ENCODE assay signal across 2 cellular contexts in genomic region chr20:46646659-46647380, GRCh38.
TF ChIP-seq lines count a peak whose summit lies in the region.

No MANE protein-coding gene starts in this region.

TF ChIP-seq in SK-N-SH, 30 proteins besides CTCF, POLR2A, EP300 and RAD21:
- peak; percentile 50; the same call in 1 of the 2 replicates for TF ChIP-seq MEF2A (IDR thresholded peaks at IDR 0.05; ENCODE audit: borderline replicate concordance, low read depth)
- TF ChIP-seq, protein P1, sequence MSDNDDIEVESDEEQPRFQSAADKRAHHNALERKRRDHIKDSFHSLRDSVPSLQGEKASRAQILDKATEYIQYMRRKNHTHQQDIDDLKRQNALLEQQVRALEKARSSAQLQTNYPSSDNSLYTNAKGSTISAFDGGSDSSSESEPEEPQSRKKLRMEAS (IDR thresholded peaks at IDR 0.05; ENCODE audit: low read depth), result no peak
- TF ChIP-seq, protein P2, sequence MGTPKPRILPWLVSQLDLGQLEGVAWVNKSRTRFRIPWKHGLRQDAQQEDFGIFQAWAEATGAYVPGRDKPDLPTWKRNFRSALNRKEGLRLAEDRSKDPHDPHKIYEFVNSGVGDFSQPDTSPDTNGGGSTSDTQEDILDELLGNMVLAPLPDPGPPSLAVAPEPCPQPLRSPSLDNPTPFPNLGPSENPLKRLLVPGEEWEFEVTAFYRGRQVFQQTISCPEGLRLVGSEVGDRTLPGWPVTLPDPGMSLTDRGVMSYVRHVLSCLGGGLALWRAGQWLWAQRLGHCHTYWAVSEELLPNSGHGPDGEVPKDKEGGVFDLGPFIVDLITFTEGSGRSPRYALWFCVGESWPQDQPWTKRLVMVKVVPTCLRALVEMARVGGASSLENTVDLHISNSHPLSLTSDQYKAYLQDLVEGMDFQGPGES (IDR thresholded peaks at IDR 0.05; ENCODE audit: low read depth, low read length), result no peak
- no peak for TF ChIP-seq ELF1 (IDR thresholded peaks at IDR 0.05)
- TF ChIP-seq SMC3 (IDR thresholded peaks at IDR 0.05; ENCODE audit: low read depth, low read length), result no peak
- no peak for TF ChIP-seq REST (IDR thresholded peaks at IDR 0.05; ENCODE audit: low read depth, low read length)
- no peak for TF ChIP-seq TEAD4 (IDR thresholded peaks at IDR 0.05; ENCODE audit: borderline replicate concordance, insufficient read depth)

TF ChIP-seq in SK-N-SH treated with all-trans-retinoic acid at 6 μM for 48 hours, 23 proteins besides CTCF, POLR2A, EP300 and RAD21:
- TF ChIP-seq GLIS3 (CRISPR knock-in tag; IDR thresholded peaks at IDR 0.05) (no peak), ZC3H10 (CRISPR knock-in tag; IDR thresholded peaks at IDR 0.05) (no peak), OSR1 (CRISPR knock-in tag; IDR thresholded peaks at IDR 0.05) (no peak), PPARA (CRISPR knock-in tag; IDR thresholded peaks at IDR 0.05; ENCODE audit: borderline replicate concordance) (no peak), TCF4 (CRISPR knock-in tag; IDR thresholded peaks at IDR 0.05; ENCODE audit: borderline replicate concordance) (no peak), ZFP30 (CRISPR knock-in tag; IDR thresholded peaks at IDR 0.05) (no peak), SNAI2 (CRISPR knock-in tag; IDR thresholded peaks at IDR 0.05) (no peak), CREB5 (CRISPR knock-in tag; IDR thresholded peaks at IDR 0.05; ENCODE audit: low read depth) (no peak), ZNF565 (CRISPR knock-in tag; conservative IDR thresholded peaks at IDR 0.05; ENCODE audit: low read depth) (no peak), BACH2 (CRISPR knock-in tag; IDR thresholded peaks at IDR 0.05; ENCODE audit: borderline replicate concordance) (no peak), ZNF8 (CRISPR knock-in tag; IDR thresholded peaks at IDR 0.05) (no peak), ISL1 (CRISPR knock-in tag; IDR thresholded peaks at IDR 0.05) (no peak), ARNTL (CRISPR knock-in tag; IDR thresholded peaks at IDR 0.05; ENCODE audit: borderline replicate concordance, low read depth) (no peak), ESRRG (CRISPR knock-in tag; IDR thresholded peaks at IDR 0.05) (no peak)
- TF ChIP-seq, protein P3, sequence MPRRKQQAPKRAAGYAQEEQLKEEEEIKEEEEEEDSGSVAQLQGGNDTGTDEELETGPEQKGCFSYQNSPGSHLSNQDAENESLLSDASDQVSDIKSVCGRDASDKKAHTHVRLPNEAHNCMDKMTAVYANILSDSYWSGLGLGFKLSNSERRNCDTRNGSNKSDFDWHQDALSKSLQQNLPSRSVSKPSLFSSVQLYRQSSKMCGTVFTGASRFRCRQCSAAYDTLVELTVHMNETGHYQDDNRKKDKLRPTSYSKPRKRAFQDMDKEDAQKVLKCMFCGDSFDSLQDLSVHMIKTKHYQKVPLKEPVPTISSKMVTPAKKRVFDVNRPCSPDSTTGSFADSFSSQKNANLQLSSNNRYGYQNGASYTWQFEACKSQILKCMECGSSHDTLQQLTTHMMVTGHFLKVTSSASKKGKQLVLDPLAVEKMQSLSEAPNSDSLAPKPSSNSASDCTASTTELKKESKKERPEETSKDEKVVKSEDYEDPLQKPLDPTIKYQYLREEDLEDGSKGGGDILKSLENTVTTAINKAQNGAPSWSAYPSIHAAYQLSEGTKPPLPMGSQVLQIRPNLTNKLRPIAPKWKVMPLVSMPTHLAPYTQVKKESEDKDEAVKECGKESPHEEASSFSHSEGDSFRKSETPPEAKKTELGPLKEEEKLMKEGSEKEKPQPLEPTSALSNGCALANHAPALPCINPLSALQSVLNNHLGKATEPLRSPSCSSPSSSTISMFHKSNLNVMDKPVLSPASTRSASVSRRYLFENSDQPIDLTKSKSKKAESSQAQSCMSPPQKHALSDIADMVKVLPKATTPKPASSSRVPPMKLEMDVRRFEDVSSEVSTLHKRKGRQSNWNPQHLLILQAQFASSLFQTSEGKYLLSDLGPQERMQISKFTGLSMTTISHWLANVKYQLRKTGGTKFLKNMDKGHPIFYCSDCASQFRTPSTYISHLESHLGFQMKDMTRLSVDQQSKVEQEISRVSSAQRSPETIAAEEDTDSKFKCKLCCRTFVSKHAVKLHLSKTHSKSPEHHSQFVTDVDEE (CRISPR knock-in tag; IDR thresholded peaks at IDR 0.05), result no peak
- TF ChIP-seq, protein P4, sequence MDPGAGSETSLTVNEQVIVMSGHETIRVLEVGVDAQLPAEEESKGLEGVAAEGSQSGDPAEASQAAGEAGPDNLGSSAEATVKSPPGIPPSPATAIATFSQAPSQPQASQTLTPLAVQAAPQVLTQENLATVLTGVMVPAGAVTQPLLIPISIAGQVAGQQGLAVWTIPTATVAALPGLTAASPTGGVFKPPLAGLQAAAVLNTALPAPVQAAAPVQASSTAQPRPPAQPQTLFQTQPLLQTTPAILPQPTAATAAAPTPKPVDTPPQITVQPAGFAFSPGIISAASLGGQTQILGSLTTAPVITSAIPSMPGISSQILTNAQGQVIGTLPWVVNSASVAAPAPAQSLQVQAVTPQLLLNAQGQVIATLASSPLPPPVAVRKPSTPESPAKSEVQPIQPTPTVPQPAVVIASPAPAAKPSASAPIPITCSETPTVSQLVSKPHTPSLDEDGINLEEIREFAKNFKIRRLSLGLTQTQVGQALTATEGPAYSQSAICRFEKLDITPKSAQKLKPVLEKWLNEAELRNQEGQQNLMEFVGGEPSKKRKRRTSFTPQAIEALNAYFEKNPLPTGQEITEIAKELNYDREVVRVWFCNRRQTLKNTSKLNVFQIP (CRISPR knock-in tag; IDR thresholded peaks at IDR 0.05; ENCODE audit: borderline replicate concordance, low read depth), result no peak
- TF ChIP-seq, protein P5, sequence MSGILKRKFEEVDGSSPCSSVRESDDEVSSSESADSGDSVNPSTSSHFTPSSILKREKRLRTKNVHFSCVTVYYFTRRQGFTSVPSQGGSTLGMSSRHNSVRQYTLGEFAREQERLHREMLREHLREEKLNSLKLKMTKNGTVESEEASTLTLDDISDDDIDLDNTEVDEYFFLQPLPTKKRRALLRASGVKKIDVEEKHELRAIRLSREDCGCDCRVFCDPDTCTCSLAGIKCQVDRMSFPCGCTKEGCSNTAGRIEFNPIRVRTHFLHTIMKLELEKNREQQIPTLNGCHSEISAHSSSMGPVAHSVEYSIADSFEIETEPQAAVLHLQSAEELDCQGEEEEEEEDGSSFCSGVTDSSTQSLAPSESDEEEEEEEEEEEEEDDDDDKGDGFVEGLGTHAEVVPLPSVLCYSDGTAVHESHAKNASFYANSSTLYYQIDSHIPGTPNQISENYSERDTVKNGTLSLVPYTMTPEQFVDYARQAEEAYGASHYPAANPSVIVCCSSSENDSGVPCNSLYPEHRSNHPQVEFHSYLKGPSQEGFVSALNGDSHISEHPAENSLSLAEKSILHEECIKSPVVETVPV (CRISPR knock-in tag; IDR thresholded peaks at IDR 0.05), result no peak
